16 cellular contexts compared by ENCODE assay signal in the genomic region with DNA sequence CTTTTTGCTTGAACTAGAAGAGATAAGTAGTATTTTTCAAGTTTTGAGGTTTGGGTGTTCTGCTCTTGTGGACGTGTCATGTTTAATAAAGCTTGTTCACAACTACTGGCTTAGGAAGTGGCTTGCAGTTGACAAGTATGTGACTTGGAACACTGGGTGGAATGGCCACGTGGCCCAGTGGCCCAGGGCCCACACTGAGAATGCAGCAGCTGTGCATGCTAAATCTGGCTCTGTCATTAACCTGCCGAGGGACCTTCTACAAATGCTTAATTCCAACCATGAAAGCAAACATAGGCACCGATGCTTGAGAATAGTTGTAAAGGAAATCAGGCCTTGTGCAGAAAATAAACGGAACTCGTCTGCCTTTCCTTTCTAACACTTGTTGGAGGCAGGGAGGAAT. TPM values are rescaled to one million over a fixed set of nuclear protein-coding genes. Genes with fewer than 3 reads are reported as not detected.
DNase-seq lines count a peak whose midpoint lies in the region; ATAC-seq and TF ChIP-seq lines count a peak whose summit lies in the region.
"Had no signal": no experiment of that assay in that cellular context is flagged by ENCODE, and none has a peak within 500 bp of the region (broad histone marks: within the 10 kb centered on the region; RNA-seq: fewer than 3 reads in every experiment).

No MANE protein-coding gene starts in this region.

- intact Hi-C loops in right cardiac atrium (cut with DNase I) = no loop called here

- H3K27me3 ChIP-seq in SJCRH30 (no peaks in the 10 kb centered on the region; the same call in 1 of the 2 replicates), right cardiac atrium (ENCODE audit: control insufficient read depth, insufficient read depth) (no peaks in the 10 kb centered on the region)

- H3K27ac ChIP-seq in SJCRH30 = peak overlapping the region; percentile 19; the same call in 1 of the 2 replicates
- no peak overlapping the region for H3K27ac ChIP-seq in right cardiac atrium (ENCODE audit: low read length)
- H3K27ac ChIP-seq: gastroesophageal sphincter had no signal

- DNase-seq in NCI-H146 (lab: John Stamatoyannopoulos, UW) = peak; percentile 41
- DNase-seq in SJCRH30 = peak; percentile 62 to 74
- peak; percentile 39 to 69 (median 43) for DNase-seq in right cardiac atrium
- DNase-seq in retina = peak; percentile 49
- no peak for DNase-seq in stimulated activated naive B cell treated with anti-CD40 and anti-IgM and Interleukin-4, amounts not matched to agents 10 μg/mL and 1 μg/mL and 100 μg/mL, for 72 hours
- DNase-seq in NCI-H524 treated with DMSO at 0.1 percent for 48 hours (lab: John Stamatoyannopoulos, UW) = no peak
- no peak for DNase-seq in endothelial cell (ENCODE audit: low spot score)
- DNase-seq: activated CD8-positive, alpha-beta memory T cell treated with anti-CD3 and anti-CD28 coated beads for 24 hours; activated gamma-delta T cell treated with Interleukin-2 at 50 U/mL for 16 hours; CD8-positive, alpha-beta memory T cell; MM.1S; naive thymus-derived CD8-positive, alpha-beta T cell; NCI-H226; T1000 had no signal

- no peaks in the 10 kb centered on the region for H3K36me3 ChIP-seq in SJCRH30
- H3K36me3 ChIP-seq: gastroesophageal sphincter had no signal

- H3K36me3 Mint-ChIP-seq in stimulated activated naive B cell treated with anti-CD40 and anti-IgM and Interleukin-4, amounts not matched to agents 10 μg/mL and 1 μg/mL and 100 μg/mL, for 72 hours = no peaks in the 10 kb centered on the region
- no peaks in the 10 kb centered on the region for H3K36me3 Mint-ChIP-seq in endothelial cell (ENCODE audit: low read depth, unreplicated experiment)
- H3K36me3 Mint-ChIP-seq: CD8-positive, alpha-beta memory T cell; naive thymus-derived CD8-positive, alpha-beta T cell had no signal

- no peak overlapping the region for H3K4me3 Mint-ChIP-seq in stimulated activated naive B cell treated with anti-CD40 and anti-IgM and Interleukin-4, amounts not matched to agents 10 μg/mL and 1 μg/mL and 100 μg/mL, for 72 hours
- no peak overlapping the region for H3K4me3 Mint-ChIP-seq in endothelial cell (ENCODE audit: unreplicated experiment)
- H3K4me3 Mint-ChIP-seq: CD8-positive, alpha-beta memory T cell; naive thymus-derived CD8-positive, alpha-beta T cell had no signal

- peak; percentile 84 to 88 for ATAC-seq in right cardiac atrium
- no peak for ATAC-seq in stimulated activated naive B cell treated with anti-CD40 and anti-IgM and Interleukin-4, amounts not matched to agents 10 μg/mL and 1 μg/mL and 100 μg/mL, for 72 hours (replicated peaks)
- ATAC-seq: gastroesophageal sphincter; HCT116; naive thymus-derived CD8-positive, alpha-beta T cell had no signal

- peaks cover 15% of the 10 kb centered on the region; the same call in 1 of the 2 replicates for H3K4me1 ChIP-seq in SJCRH30
- H3K4me1 ChIP-seq in right cardiac atrium (ENCODE audit: control insufficient read depth, insufficient read depth, low read length) = no peaks in the 10 kb centered on the region
- H3K4me1 ChIP-seq: gastroesophageal sphincter had no signal

- H3K27me3 Mint-ChIP-seq in stimulated activated naive B cell treated with anti-CD40 and anti-IgM and Interleukin-4, amounts not matched to agents 10 μg/mL and 1 μg/mL and 100 μg/mL, for 72 hours = peaks cover 12 to 20% of the 10 kb centered on the region in 2 donors
- H3K27me3 Mint-ChIP-seq in endothelial cell (ENCODE audit: unreplicated experiment) = no peaks in the 10 kb centered on the region

- WGBS in right cardiac atrium = 18% methylated on average over 6 of the region's 6 CpGs

- no peaks in the 10 kb centered on the region for H3K9me3 Mint-ChIP-seq in stimulated activated naive B cell treated with anti-CD40 and anti-IgM and Interleukin-4, amounts not matched to agents 10 μg/mL and 1 μg/mL and 100 μg/mL, for 72 hours
- no peaks in the 10 kb centered on the region for H3K9me3 Mint-ChIP-seq in endothelial cell (ENCODE audit: unreplicated experiment)
- H3K9me3 Mint-ChIP-seq: CD8-positive, alpha-beta memory T cell; naive thymus-derived CD8-positive, alpha-beta T cell had no signal

- H3K4me1 Mint-ChIP-seq in stimulated activated naive B cell treated with anti-CD40 and anti-IgM and Interleukin-4, amounts not matched to agents 10 μg/mL and 1 μg/mL and 100 μg/mL, for 72 hours = no peaks in the 10 kb centered on the region
- H3K4me1 Mint-ChIP-seq in endothelial cell (ENCODE audit: unreplicated experiment) = peaks cover 3% of the 10 kb centered on the region
- H3K4me1 Mint-ChIP-seq: CD8-positive, alpha-beta memory T cell had no signal

- H3K4me3 ChIP-seq in SJCRH30 (peak overlapping the region; percentile 23; the same call in 1 of the 2 replicates), right cardiac atrium (ENCODE audit: low read length) (no peak overlapping the region)
- H3K4me3 ChIP-seq: gastroesophageal sphincter had no signal

- no peak overlapping the region for H3K27ac Mint-ChIP-seq in stimulated activated naive B cell treated with anti-CD40 and anti-IgM and Interleukin-4, amounts not matched to agents 10 μg/mL and 1 μg/mL and 100 μg/mL, for 72 hours
- H3K27ac Mint-ChIP-seq in endothelial cell (ENCODE audit: unreplicated experiment) = no peak overlapping the region
- H3K27ac Mint-ChIP-seq: CD8-positive, alpha-beta memory T cell; naive thymus-derived CD8-positive, alpha-beta T cell had no signal

- no peak for TF ChIP-seq CTCF in endothelial cell (IDR thresholded peaks at IDR 0.05; ENCODE audit: unreplicated experiment)

- no peaks in the 10 kb centered on the region for H3K9me3 ChIP-seq in SJCRH30 (replicated peaks)
- H3K9me3 ChIP-seq in right cardiac atrium (ENCODE audit: control insufficient read depth, low read length) = no peaks in the 10 kb centered on the region
- H3K9me3 ChIP-seq: gastroesophageal sphincter had no signal

RNA-seq across cellular contexts. Expression of a gene that starts 11.7 kb away (rescaled TPM):
- 0.05 TPM in 1 of 2 replicates, not detected in the other for total RNA-seq in SJCRH30 (2014; rRNA removed; shearing (Covaris generic))
- total RNA-seq in right cardiac atrium (under 1 TPM in 1 of 4 donors, not detected in 3; 0.82 TPM), endothelial cell (ENCODE audit: unreplicated experiment) (1.6 TPM)
- 0.50 TPM for polyA plus RNA-seq in right cardiac atrium
- total RNA-seq: CD8-positive, alpha-beta memory T cell; naive thymus-derived CD8-positive, alpha-beta T cell had no signal
- polyA plus RNA-seq: CD8-positive, alpha-beta memory T cell; naive thymus-derived CD8-positive, alpha-beta T cell had no signal

Comparison
In these comparisons a context has a peak if more than half of its experiments do, and no peak if none do; other contexts are left out.
1. DNase-seq: peak in NCI-H146 (single experiment), SJCRH30 (2 of 2), right cardiac atrium (3 of 3) and retina (single experiment); none in stimulated activated naive B cell treated with anti-CD40 and anti-IgM and Interleukin-4, amounts not matched to agents 10 μg/mL and 1 μg/mL and 100 μg/mL, for 72 hours (single experiment), NCI-H524 treated with DMSO at 0.1 percent for 48 hours (single experiment) and endothelial cell (single experiment).
2. ATAC-seq: peak in right cardiac atrium (2 of 2); none in stimulated activated naive B cell treated with anti-CD40 and anti-IgM and Interleukin-4, amounts not matched to agents 10 μg/mL and 1 μg/mL and 100 μg/mL, for 72 hours (0 of 2).